Comparison of ENCODE assay signal across 1 cellular context in genomic region chr18:10681581-10682367, GRCh38.
TF ChIP-seq lines count a peak whose summit lies in the region.

No MANE protein-coding gene starts in this region.

TF ChIP-seq in K562, 482 proteins besides CTCF, POLR2A, EP300 and RAD21:
- TF ChIP-seq ZNF23 (CRISPR knock-in tag; IDR thresholded peaks at IDR 0.05): no peak
